In the genomic region with DNA sequence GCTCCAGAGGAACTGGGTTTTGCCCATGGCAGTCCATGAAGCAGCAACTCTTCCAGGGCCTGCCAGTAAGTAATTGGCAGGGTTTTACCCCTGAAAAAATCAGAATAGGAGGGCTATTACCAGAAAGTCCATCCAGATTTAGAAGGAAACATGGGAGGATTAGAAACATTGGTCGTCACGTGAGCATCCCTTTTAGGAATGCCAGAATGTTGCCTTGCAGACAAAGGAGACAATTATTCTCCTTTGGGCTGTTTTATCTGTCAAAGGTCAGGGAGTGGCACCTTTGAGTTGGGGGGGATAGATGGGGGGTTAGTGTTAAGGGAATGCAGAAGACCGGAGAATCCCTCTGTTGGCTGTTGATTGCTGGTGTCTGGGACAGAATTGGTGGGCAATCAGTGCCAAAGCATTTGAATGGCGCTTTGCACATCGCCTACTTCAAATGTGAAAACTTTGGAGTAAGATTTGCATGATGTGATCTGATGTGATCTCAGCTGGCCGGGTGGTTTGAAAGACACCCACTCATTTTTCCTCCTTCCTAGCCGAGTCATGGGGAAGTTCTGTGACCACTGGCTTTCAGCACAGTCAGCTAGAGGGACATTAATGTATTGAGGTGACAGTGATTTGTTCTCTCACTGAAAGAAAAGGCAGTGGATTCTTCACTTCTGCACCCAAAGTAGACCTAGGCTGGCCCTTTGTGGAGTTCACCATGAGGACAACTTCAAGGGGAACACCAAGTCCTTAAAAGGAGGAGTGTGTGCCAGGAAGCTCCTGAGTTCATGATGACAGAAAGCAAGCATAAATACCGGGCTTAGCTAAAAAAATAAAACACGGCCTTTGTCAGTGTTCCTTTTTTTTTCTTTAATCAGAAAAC, we compare ENCODE assay signal across 12 cellular contexts. TPM values are rescaled to one million over a fixed set of nuclear protein-coding genes. Genes with fewer than 3 reads are reported as not detected.
A peak's percentile ranks its signal among the peaks of the same experiment; 100 is the strongest.
DNase-seq lines count a peak whose midpoint lies in the region; ATAC-seq and TF ChIP-seq lines count a peak whose summit lies in the region.
"Had no signal": no experiment of that assay in that cellular context is flagged by ENCODE, and none has a peak within 500 bp of the region (broad histone marks: within the 10 kb centered on the region; RNA-seq: fewer than 3 reads in every experiment).

No MANE protein-coding gene starts in this region.

- H3K27me3 ChIP-seq in prostate gland (replicated peaks; ENCODE audit: insufficient read depth) (no peaks in the 10 kb centered on the region), upper lobe of right lung (no peaks in the 10 kb centered on the region)

- intact Hi-C loops in left cardiac atrium (cut with DNase I) (no loop called here), prostate gland (cut with DNase I) (no loop called here), upper lobe of right lung (cut with DNase I) (no loop called here)

- TF ChIP-seq POLR2A in prostate gland (IDR thresholded peaks at IDR 0.05): no peak

- no peak for TF ChIP-seq CTCF in prostate gland (IDR thresholded peaks at IDR 0.05)
- TF ChIP-seq CTCF in upper lobe of right lung (IDR thresholded peaks at IDR 0.05): no peak

- peak; percentile 4 for DNase-seq in stimulated activated CD4-positive, alpha-beta T cell treated with anti-CD3 and anti-CD28 coated beads, Interleukin-15, amount 100 ng/mL, for 24 hours
- DNase-seq in stimulated activated CD4-positive, alpha-beta T cell treated with anti-CD3 and anti-CD28 coated beads, Interleukin-1b, Interleukin-23, amount 100 ng/mL, for 48 hours: no peak
- no peak for DNase-seq in left cardiac atrium
- no peak for DNase-seq in prostate gland (ENCODE audit: low spot score)
- no peak for DNase-seq in upper lobe of right lung
- no peak for DNase-seq in NCI-H2107 (lab: John Stamatoyannopoulos, UW)
- DNase-seq: activated CD4-positive, alpha-beta memory T cell treated with anti-CD3 and anti-CD28 coated beads for 36 hours; cortex of kidney; NCI-H1694 treated with DMSO at 0.1 percent for 48 hours had no signal

- no peak overlapping the region for H3K4me3 ChIP-seq in prostate gland
- H3K4me3 ChIP-seq in upper lobe of right lung: no peak overlapping the region
- H3K4me3 ChIP-seq: SK-N-MC had no signal

- ATAC-seq in left cardiac atrium (peak; percentile 31 to 58), upper lobe of right lung (peak; percentile 68), GM18870 (IDR thresholded peaks at IDR 0.05; ENCODE audit: unreplicated experiment) (no peak), HG02798 (IDR thresholded peaks at IDR 0.05; ENCODE audit: poor library complexity, unreplicated experiment) (no peak)

- WGBS in prostate gland: 56% methylated on average over 9 of the region's 9 CpGs

- H3K9me3 ChIP-seq in prostate gland (no peaks in the 10 kb centered on the region), upper lobe of right lung (no peaks in the 10 kb centered on the region)

- H3K4me1 ChIP-seq in prostate gland (replicated peaks) (peaks cover 5% of the 10 kb centered on the region), upper lobe of right lung (peaks cover 16% of the 10 kb centered on the region)

- H3K36me3 ChIP-seq in prostate gland (no peaks in the 10 kb centered on the region), upper lobe of right lung (no peaks in the 10 kb centered on the region)

- peak overlapping the region; percentile 21 to 46 for H3K27ac ChIP-seq in prostate gland
- H3K27ac ChIP-seq in upper lobe of right lung: peak overlapping the region; percentile 68
- H3K27ac ChIP-seq: SK-N-MC had no signal

RNA-seq across cellular contexts. Expression of gene FLVCR2, which starts 31.4 kb away (rescaled TPM):
- 1 to 10 TPM; 1.8 TPM for total RNA-seq in left cardiac atrium
- total RNA-seq in prostate gland: 10 to 100 TPM in 1 of 2 donors, 1 to 10 TPM in 1; 3.1 to 22.2 TPM
- 28.6 TPM for total RNA-seq in upper lobe of right lung

RNA-seq across cellular contexts. Expression of gene ERG28, which starts 50.8 kb away (rescaled TPM):
- total RNA-seq in left cardiac atrium: 1 to 10 TPM; 8.8 to 9.0 TPM
- total RNA-seq in prostate gland: 10 to 100 TPM; 16.7 to 54.6 TPM
- total RNA-seq in upper lobe of right lung: 36.1 TPM

RNA-seq across cellular contexts. Expression of gene TTLL5, which starts 51.2 kb away (rescaled TPM):
- total RNA-seq in left cardiac atrium (10 to 100 TPM; 18.1 to 21.1 TPM), prostate gland (10 to 100 TPM; 40.3 to 46.2 TPM), upper lobe of right lung (26.0 TPM)

Comparison
In these comparisons a context has a peak if more than half of its experiments do, and no peak if none do; other contexts are left out.
1. ATAC-seq: peak in left cardiac atrium (2 of 2) and upper lobe of right lung (single experiment); none in GM18870 (single experiment) and HG02798 (single experiment).